ENCODE assay signal across 8 cellular contexts in genomic region chr1:28232558-28233263, GRCh38. TPM values are rescaled to one million over a fixed set of nuclear protein-coding genes. Genes with fewer than 3 reads are reported as not detected.
DNase-seq lines count a peak whose midpoint lies in the region; ATAC-seq and TF ChIP-seq lines count a peak whose summit lies in the region.

A gene with protein sequence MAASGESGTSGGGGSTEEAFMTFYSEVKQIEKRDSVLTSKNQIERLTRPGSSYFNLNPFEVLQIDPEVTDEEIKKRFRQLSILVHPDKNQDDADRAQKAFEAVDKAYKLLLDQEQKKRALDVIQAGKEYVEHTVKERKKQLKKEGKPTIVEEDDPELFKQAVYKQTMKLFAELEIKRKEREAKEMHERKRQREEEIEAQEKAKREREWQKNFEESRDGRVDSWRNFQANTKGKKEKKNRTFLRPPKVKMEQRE (minus strand): TSS chr1:28233029. CDS start chr1:28232998, 31 bp downstream.

- ATAC-seq in GM19043 (IDR thresholded peaks at IDR 0.05; ENCODE audit: low read depth, unreplicated experiment): peak; percentile 56
- peak; percentile 67 for ATAC-seq in HG03460 (IDR thresholded peaks at IDR 0.05; ENCODE audit: unreplicated experiment)

- H3K9me3 ChIP-seq in AG04450 (ENCODE audit: control insufficient read depth, insufficient read depth, low read length): peaks cover 4% of the 10 kb centered on the region; the same call in 1 of the 2 replicates

- DNase-seq in AG04450 (ENCODE audit: low read depth, low spot score): peak; percentile 78
- peak; percentile 74 for DNase-seq in NCI-H748 treated with DMSO at 0.1 percent for 48 hours (lab: John Stamatoyannopoulos, UW)
- DNase-seq in activated CD4-positive, alpha-beta T cell treated with anti-CD3 and anti-CD28 coated beads, Interleukin-2, amount 50 U/mL, for 1 hour: peak; percentile 94
- DNase-seq in dedifferentiated amniotic fluid mesenchymal stem cell (ENCODE audit: extremely low spot score): peak; percentile 95
- DNase-seq in left kidney (ENCODE audit: low read depth, low spot score): peak; percentile 98
- peak; percentile 94 for DNase-seq in stimulated activated CD4-positive, alpha-beta T cell treated with anti-CD3 and anti-CD28 coated beads, Interleukin-1b, Interleukin-23, amount 100 ng/mL, for 48 hours

- CTCF ChIA-PET in AG04450 (lab: Charles Lee): interaction anchor here (1.0 to 6.4 kb wide), 2 partner anchors 16 to 141 kb away, joined by 4 to 30 read pairs; no protein-coding TSS in a partner anchor

- peak within 1 kb of the TSS; percentile 39 for H3K27ac ChIP-seq in AG04450 (ENCODE audit: low read depth, low read length)

- H3K4me3 ChIP-seq in AG04450 (ENCODE audit: low read depth, low read length): peak within 1 kb of the TSS; percentile 98

- POLR2A ChIA-PET in AG04450 (lab: Yijun Ruan, JAX): no interaction called here

- H3K27me3 ChIP-seq in AG04450 (ENCODE audit: control insufficient read depth, insufficient read depth, low read length): no peaks in the 10 kb centered on the region

- TF ChIP-seq CTCF in AG04450 (IDR thresholded peaks at IDR 0.05; ENCODE audit: low read depth, low read length): no peak

RNA-seq across cellular contexts. Expression of the gene that starts here (rescaled TPM):
- polyA plus RNA-seq in AG04450 (2011; rRNA removed): 91.4 and 123 TPM in 2 replicates
- polyA minus RNA-seq in AG04450 (2011; rRNA and poly(A)+ RNA removed): 26.1 and 31.8 TPM in 2 replicates

Comparison
In these comparisons a context has a peak if more than half of its experiments do, and no peak if none do; other contexts are left out.
1. Peak in every context shown above with its lines: DNase-seq, ATAC-seq, H3K4me3 ChIP-seq and H3K27ac ChIP-seq.